ENCODE assay signal across 8 cellular contexts in genomic region chr19:40690050-40690698, GRCh38. TPM values are rescaled to one million over a fixed set of nuclear protein-coding genes. Genes with fewer than 3 reads are reported as not detected.
A peak's percentile ranks its signal among the peaks of the same experiment; 100 is the strongest.
DNase-seq lines count a peak whose midpoint lies in the region; ATAC-seq and TF ChIP-seq lines count a peak whose summit lies in the region.

Gene NUMBL (minus strand): TSS chr19:40690651. CDS start chr19:40690483, 168 bp downstream.

- intact Hi-C loops in head of caudate nucleus (cut with DNase I) = no loop called here

- H3K36me3 ChIP-seq in iPS-20b (ENCODE audit: insufficient read depth, low read depth, low read length) = peaks cover 18% of the 10 kb centered on the region

- H3K4me3 ChIP-seq in AG04450 (ENCODE audit: low read depth, low read length) (peak within 1 kb of the TSS; percentile 95), iPS-20b (ENCODE audit: low read length) (peak within 1 kb of the TSS; percentile 92)

- CTCF ChIA-PET in AG04450 (lab: Charles Lee) = interaction anchor here (0.6 kb wide), 1 partner anchor 44 kb away, joined by 6 read pairs; no protein-coding TSS in a partner anchor

- H3K27me3 ChIP-seq in AG04450 (ENCODE audit: control insufficient read depth, insufficient read depth, low read length) = no peaks in the 10 kb centered on the region
- no peaks in the 10 kb centered on the region for H3K27me3 ChIP-seq in iPS-20b (ENCODE audit: insufficient read depth, low read length)

- H3K9me3 ChIP-seq in AG04450 (ENCODE audit: control insufficient read depth, insufficient read depth, low read length) (no peaks in the 10 kb centered on the region; the same call in 1 of the 2 replicates), iPS-20b (ENCODE audit: insufficient read depth, low read depth, low read length) (no peaks in the 10 kb centered on the region)

- peaks cover 3% of the 10 kb centered on the region; the same call in 1 of the 2 replicates for H3K4me1 ChIP-seq in iPS-20b (ENCODE audit: insufficient read depth, low read length)

- peak within 1 kb of the TSS; percentile 87 for H3K9ac ChIP-seq in iPS-20b (ENCODE audit: low read depth, low read length)

- H3K27ac Mint-ChIP-seq in stimulated activated naive CD8-positive, alpha-beta T cell treated with anti-CD3 and anti-CD28 coated beads, Interleukin-15, amount 100 ng/mL, for 72 hours = peak within 1 kb of the TSS; percentile 90 to 94

- no peak for TF ChIP-seq CTCF in AG04450 (IDR thresholded peaks at IDR 0.05; ENCODE audit: low read depth, low read length)

- ATAC-seq in HG02884 (IDR thresholded peaks at IDR 0.05; ENCODE audit: unreplicated experiment) (peak; percentile 38), GM19395 (IDR thresholded peaks at IDR 0.05; ENCODE audit: unreplicated experiment) (no peak)
- peak; percentile 61 for ATAC-seq in stimulated activated naive CD8-positive, alpha-beta T cell treated with anti-CD3 and anti-CD28 coated beads, Interleukin-15, amount 100 ng/mL, for 72 hours

- H3K9me3 Mint-ChIP-seq in stimulated activated naive CD8-positive, alpha-beta T cell treated with anti-CD3 and anti-CD28 coated beads, Interleukin-15, amount 100 ng/mL, for 72 hours = no peaks in the 10 kb centered on the region

- POLR2A ChIA-PET in AG04450 (lab: Yijun Ruan, JAX) = interaction anchor here (0.6 to 2.1 kb wide), 9 partner anchors 9 to 406 kb away, joined by 3 to 17 read pairs (median 4); partner anchors contain the start of genes ACTMAP, COQ8B, ITPKC and RAB4B

- peaks cover 12% of the 10 kb centered on the region for H3K4me1 Mint-ChIP-seq in stimulated activated naive CD8-positive, alpha-beta T cell treated with anti-CD3 and anti-CD28 coated beads, Interleukin-15, amount 100 ng/mL, for 72 hours

- H3K27ac ChIP-seq in AG04450 (ENCODE audit: low read depth, low read length) = peak within 1 kb of the TSS; percentile 96
- peak within 1 kb of the TSS; percentile 84 for H3K27ac ChIP-seq in angular gyrus (ENCODE audit: low read depth, low read length)
- H3K27ac ChIP-seq in iPS-20b (ENCODE audit: low read length) = peak within 1 kb of the TSS; percentile 87

- H3K4me3 Mint-ChIP-seq in stimulated activated naive CD8-positive, alpha-beta T cell treated with anti-CD3 and anti-CD28 coated beads, Interleukin-15, amount 100 ng/mL, for 72 hours = peak within 1 kb of the TSS; percentile 91 to 93

- no peaks in the 10 kb centered on the region for H3K27me3 Mint-ChIP-seq in stimulated activated naive CD8-positive, alpha-beta T cell treated with anti-CD3 and anti-CD28 coated beads, Interleukin-15, amount 100 ng/mL, for 72 hours

- DNase-seq in AG04450 (ENCODE audit: low read depth, low spot score) = no peak
- DNase-seq in stimulated activated naive CD8-positive, alpha-beta T cell treated with anti-CD3 and anti-CD28 coated beads, Interleukin-15, amount 100 ng/mL, for 72 hours = no peak
- no peak for DNase-seq in AG08395 (ENCODE audit: low spot score)
- no peak for DNase-seq in head of caudate nucleus

RNA-seq across cellular contexts. Expression of gene NUMBL, which starts in this region (rescaled TPM):
- polyA plus RNA-seq in AG04450 (2011; rRNA removed) = 29.4 and 30.9 TPM in 2 replicates
- polyA minus RNA-seq in AG04450 (2011; rRNA and poly(A)+ RNA removed) = 25.0 and 30.6 TPM in 2 replicates
